In the genomic region with DNA sequence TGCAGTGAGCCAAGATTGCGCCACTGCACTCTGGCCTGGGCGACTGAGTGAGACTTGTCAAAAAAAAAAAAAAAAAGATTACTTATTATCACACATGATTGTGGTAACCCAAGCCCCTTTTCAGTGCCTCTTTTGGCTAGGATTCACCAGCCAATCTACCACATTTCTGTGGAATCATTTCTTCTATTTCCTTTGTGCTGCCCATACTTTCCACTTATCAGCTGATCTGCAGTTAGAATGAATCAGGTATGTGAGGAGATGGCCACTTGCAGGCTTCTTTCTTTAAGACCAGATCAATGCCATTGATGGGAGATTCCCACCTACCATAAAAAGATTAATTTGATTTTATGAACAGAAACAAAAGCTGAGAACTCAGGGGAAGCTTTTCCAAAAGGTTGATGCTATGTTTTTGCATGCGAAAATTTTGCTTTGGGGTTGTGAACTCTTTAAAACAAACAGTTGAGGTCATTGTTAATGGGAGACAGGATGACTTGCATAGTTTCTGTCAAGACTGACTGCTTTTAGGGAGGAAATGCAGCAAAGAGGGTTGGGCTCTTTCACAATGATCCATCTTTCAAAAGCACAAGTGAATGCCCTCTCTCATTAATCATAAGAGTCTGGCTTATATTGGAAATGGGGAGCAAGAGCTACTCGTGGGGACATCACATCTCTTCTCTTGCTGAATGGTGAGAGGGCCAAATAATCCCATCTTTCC, we compare ENCODE assay signal across 19 cellular contexts.
DNase-seq lines count a peak whose midpoint lies in the region; FAIRE-seq and TF ChIP-seq lines count a peak whose summit lies in the region.
"Had no signal": no experiment of that assay in that cellular context is flagged by ENCODE, and none has a peak within 500 bp of the region (broad histone marks: within the 10 kb centered on the region; RNA-seq: fewer than 3 reads in every experiment).

No MANE protein-coding gene starts in this region.

- no peak overlapping the region for H3K4ac ChIP-seq in mesenchymal stem cell (ENCODE audit: low read depth in 1 of 2, low read length in 2 of 2)

- dilution Hi-C loops in endothelial cell of umbilical vein (cut with MboI; ENCODE audit: extremely low pct_ligation_motif_present, low sequenced_read_pairs): no loop called here

- no peaks in the 10 kb centered on the region for H4K20me1 ChIP-seq in PC-9 (ENCODE audit: insufficient read depth)
- no peaks in the 10 kb centered on the region for H4K20me1 ChIP-seq in endothelial cell of umbilical vein (replicated peaks; ENCODE audit: control insufficient read depth, extremely low read depth, insufficient read depth, low read length)

- BruUV-seq in PC-9 (replicated peaks; lab: Mats Ljungman, UMichigan) (no TSS peak), endothelial cell of umbilical vein (replicated peaks; lab: Mats Ljungman, UMichigan) (no TSS peak)

- no peak overlapping the region for H2BK12ac ChIP-seq in mesenchymal stem cell (ENCODE audit: low read length in 2 of 2)

- no peak overlapping the region for H3K4me3 ChIP-seq in AG10803 (ENCODE audit: low read length)
- H3K4me3 ChIP-seq in PC-9: 0 out of 2 replicates have a peak overlapping the region, but pooled peaks have one; percentile 0
- H3K4me3 ChIP-seq in endothelial cell of umbilical vein (replicated peaks in 1 of 3; ENCODE audit: insufficient read depth in 1 of 3, low read depth in 1 of 3, low read length in 3 of 3): no peak overlapping the region
- H3K4me3 ChIP-seq in mesenchymal stem cell (ENCODE audit: insufficient read depth in 1 of 2, low read depth in 1 of 2, low read length in 2 of 2): no peak overlapping the region
- H3K4me3 ChIP-seq: gastroesophageal sphincter, upper lobe of left lung had no signal

- intact Hi-C loops in PC-9 (cut with micrococcal nuclease; ENCODE audit: unreplicated experiment) (no loop called here), endothelial cell of umbilical vein (cut with micrococcal nuclease) (no loop called here)

- H3K79me1 ChIP-seq in mesenchymal stem cell (replicated peaks; ENCODE audit: low read length, poor library complexity, severe bottlenecking): no peaks in the 10 kb centered on the region

- no peak overlapping the region for H2BK120ac ChIP-seq in mesenchymal stem cell (ENCODE audit: low read depth, low read length)

- H3K27ac ChIP-seq in PC-9 (peak overlapping the region; percentile 89), endothelial cell of umbilical vein (ENCODE audit: insufficient read depth, low read depth, low read length) (no peak overlapping the region), mesenchymal stem cell (ENCODE audit: low read length, poor library complexity, severe bottlenecking) (peak overlapping the region; percentile 38)
- H3K27ac ChIP-seq: C4-2B, gastroesophageal sphincter, upper lobe of left lung had no signal

- DNase-seq in AG10803 (ENCODE audit: low read depth) (peak; percentile 76), PC-9 (peak; percentile 12 to 90), endothelial cell of umbilical vein (ENCODE audit: low read depth, low spot score) (peak; percentile 70), mesenchymal stem cell (peak; percentile 51), NCI-H2196 (lab: John Stamatoyannopoulos, UW; ENCODE audit: unreplicated experiment) (no peak), SHP77 treated with DMSO at 0.1 percent for 48 hours (lab: John Stamatoyannopoulos, UW) (no peak), mesenteric fat pad (ENCODE audit: low spot score) (no peak)
- DNase-seq in activated CD4-positive, alpha-beta T cell treated with anti-CD3 and anti-CD28 coated beads for 1 hour: no peak
- DNase-seq: activated naive CD4-positive, alpha-beta T cell treated with Interleukin-2 at 50 U/mL for 16 hours; islet precursor cell; NCI-H526; stimulated activated CD4-positive, alpha-beta T cell treated with anti-CD3 and anti-CD28 coated beads, Interleukin-1b, Interleukin-23, amount 100 ng/mL, for 48 hours; upper lobe of left lung had no signal

- H2AFZ ChIP-seq in PC-9 (no peak overlapping the region), endothelial cell of umbilical vein (ENCODE audit: low read depth, low read length) (no peak overlapping the region), mesenchymal stem cell (ENCODE audit: low read depth, low read length) (no peak overlapping the region)

- H2AK5ac ChIP-seq in mesenchymal stem cell (ENCODE audit: low read length, severe bottlenecking): no peak overlapping the region

- H3K27me3 ChIP-seq in PC-9 (ENCODE audit: insufficient read depth, low read depth) (no peaks in the 10 kb centered on the region), endothelial cell of umbilical vein (ENCODE audit: control insufficient read depth in 2 of 2, insufficient read depth in 2 of 2, low read length in 2 of 2) (no peaks in the 10 kb centered on the region), mesenchymal stem cell (ENCODE audit: control insufficient read depth in 1 of 2, insufficient read depth in 1 of 2, low read length in 2 of 2) (peaks cover 0 to 19% of the 10 kb centered on the region in 2 experiments)
- H3K27me3 ChIP-seq: gastroesophageal sphincter, upper lobe of left lung had no signal

- peak; percentile 61 for FAIRE-seq in endothelial cell of umbilical vein (lab: Jason Lieb, UNC)
- FAIRE-seq: colon, G401.6, GM18507, H54 had no signal

- H3K4me2 ChIP-seq in PC-9 (peak overlapping the region; percentile 50), endothelial cell of umbilical vein (ENCODE audit: insufficient read depth, low read length) (peak overlapping the region; percentile 2), mesenchymal stem cell (ENCODE audit: low read length, poor library complexity, severe bottlenecking) (no peak overlapping the region)

- H4K8ac ChIP-seq in mesenchymal stem cell (ENCODE audit: low read length): no peak overlapping the region

- no peak overlapping the region for H3K23ac ChIP-seq in mesenchymal stem cell (ENCODE audit: low read length in 2 of 2)

- POLR2A ChIA-PET in PC-9 (lab: Charles Lee; ENCODE audit: unreplicated experiment): no interaction called here
- POLR2A ChIA-PET in endothelial cell of umbilical vein (lab: Charles Lee): no interaction called here

- CTCF ChIA-PET in PC-9 (lab: Charles Lee) (interaction anchor here (0.6 kb wide), 1 partner anchor 650 kb away, joined by 3 read pairs; no protein-coding TSS in a partner anchor), endothelial cell of umbilical vein (lab: Charles Lee) (interaction anchor here (1.0 kb wide), 1 partner anchor 11 kb away, joined by 3 read pairs; no protein-coding TSS in a partner anchor)

- H3K4me1 ChIP-seq in PC-9 (replicated peaks; ENCODE audit: insufficient read depth) (peaks cover 27% of the 10 kb centered on the region), endothelial cell of umbilical vein (ENCODE audit: control insufficient read depth, extremely low read depth, insufficient read depth, low read length) (no peaks in the 10 kb centered on the region), mesenchymal stem cell (ENCODE audit: control insufficient read depth, insufficient read depth, low read depth, low read length) (peaks cover 1% of the 10 kb centered on the region)

- no peaks in the 10 kb centered on the region for H3K9me1 ChIP-seq in endothelial cell of umbilical vein (replicated peaks; ENCODE audit: control insufficient read depth, extremely low read depth, insufficient read depth, low read length)

- no peaks in the 10 kb centered on the region for H3K36me3 ChIP-seq in PC-9 (ENCODE audit: low read depth)
- no peaks in the 10 kb centered on the region for H3K36me3 ChIP-seq in endothelial cell of umbilical vein (ENCODE audit: control insufficient read depth in 2 of 2, extremely low read depth in 1 of 2, insufficient read depth in 2 of 2, low read length in 2 of 2)
- H3K36me3 ChIP-seq in mesenchymal stem cell (ENCODE audit: control insufficient read depth in 1 of 2, insufficient read depth in 2 of 2, low read depth in 1 of 2, low read length in 2 of 2): no peaks in the 10 kb centered on the region
- H3K36me3 ChIP-seq: gastroesophageal sphincter, upper lobe of left lung had no signal

- H3K9me3 ChIP-seq in PC-9 (ENCODE audit: insufficient read depth, low read depth): no peaks in the 10 kb centered on the region
- no peaks in the 10 kb centered on the region for H3K9me3 ChIP-seq in endothelial cell of umbilical vein (replicated peaks; ENCODE audit: control insufficient read depth, insufficient read depth, low read length)
- H3K9me3 ChIP-seq in mesenchymal stem cell (ENCODE audit: control insufficient read depth, low read length): no peaks in the 10 kb centered on the region
- H3K9me3 ChIP-seq: gastroesophageal sphincter, upper lobe of left lung had no signal

- H3K9ac ChIP-seq in endothelial cell of umbilical vein (replicated peaks; ENCODE audit: extremely low read depth, insufficient read depth, low read length) (no peak overlapping the region), mesenchymal stem cell (ENCODE audit: low read length) (no peak overlapping the region)

- H4K91ac ChIP-seq in mesenchymal stem cell (ENCODE audit: low read length): no peak overlapping the region

- H3K9me2 ChIP-seq in PC-9 (ENCODE audit: insufficient read depth): no peaks in the 10 kb centered on the region

- H3K14ac ChIP-seq in mesenchymal stem cell (ENCODE audit: low read length in 2 of 2): no peak overlapping the region

- WGBS in mesenchymal stem cell: 61% methylated on average over 4 of the region's 4 CpGs

- no peak overlapping the region for H2BK15ac ChIP-seq in mesenchymal stem cell (ENCODE audit: low read depth, poor library complexity, severe bottlenecking)

- no peak for TF ChIP-seq CTCF in AG10803 (conservative IDR thresholded peaks at IDR 0.05; ENCODE audit: low read length)
- TF ChIP-seq CTCF in PC-9 (conservative IDR thresholded peaks at IDR 0.05): no peak
- no peak for TF ChIP-seq CTCF in endothelial cell of umbilical vein (IDR thresholded peaks at IDR 0.05; ENCODE audit: extremely low read depth in 1 of 2, insufficient read depth in 1 of 2, low read depth in 1 of 2, low read length in 2 of 2)

- H3K18ac ChIP-seq in mesenchymal stem cell (ENCODE audit: low read depth in 1 of 2, low read length in 2 of 2): no peak overlapping the region

- no peak overlapping the region for H2BK5ac ChIP-seq in mesenchymal stem cell (ENCODE audit: low read depth, low read length, poor library complexity, severe bottlenecking)

- no peaks in the 10 kb centered on the region for H3K79me2 ChIP-seq in PC-9 (ENCODE audit: low read depth)
- no peaks in the 10 kb centered on the region for H3K79me2 ChIP-seq in endothelial cell of umbilical vein (ENCODE audit: control insufficient read depth, insufficient read depth, low read length)

- no peak for TF ChIP-seq POLR2A in endothelial cell of umbilical vein (IDR thresholded peaks at IDR 0.05; ENCODE audit: low read depth, low read length)

- H3F3A ChIP-seq in PC-9 (ENCODE audit: insufficient read depth, low read depth): peaks cover 17% of the 10 kb centered on the region

TF ChIP-seq in endothelial cell of umbilical vein, 7 proteins besides CTCF, POLR2A, EP300 and RAD21:
- TF ChIP-seq GATA2 (IDR thresholded peaks at IDR 0.05; ENCODE audit: insufficient read depth, insufficient read length, low read depth, low read length): no peak
- TF ChIP-seq JUN (IDR thresholded peaks at IDR 0.05; ENCODE audit: borderline replicate concordance, insufficient read depth, insufficient read length, low read depth): no peak
- TF ChIP-seq POLR2AphosphoS5 (IDR thresholded peaks at IDR 0.05; ENCODE audit: insufficient read depth, low read depth, low read length): no peak
- no peak for TF ChIP-seq EZH2 (IDR thresholded peaks at IDR 0.05; ENCODE audit: borderline replicate concordance, low read depth, low read length, severe bottlenecking)

Comparison
In these comparisons a context has a peak if more than half of its experiments do, and no peak if none do; other contexts are left out.
1. DNase-seq: peak in AG10803 (single experiment), PC-9 (2 of 2), endothelial cell of umbilical vein (single experiment) and mesenchymal stem cell (single experiment); none in NCI-H2196 (single experiment), SHP77 treated with DMSO at 0.1 percent for 48 hours (single experiment), mesenteric fat pad (single experiment) and activated CD4-positive, alpha-beta T cell treated with anti-CD3 and anti-CD28 coated beads for 1 hour (single experiment).